9 cellular contexts compared by ENCODE assay signal in genomic region chr5:124659798-124660197, GRCh38.
DNase-seq lines count a peak whose midpoint lies in the region; ATAC-seq, FAIRE-seq and TF ChIP-seq lines count a peak whose summit lies in the region.
"Had no signal": no experiment of that assay in that cellular context is flagged by ENCODE, and none has a peak within 500 bp of the region (broad histone marks: within the 10 kb centered on the region; RNA-seq: fewer than 3 reads in every experiment).

No MANE protein-coding gene starts in this region.

- H3K4me1 ChIP-seq in pancreas = peaks cover 49 to 75% (median 73%) of the 10 kb centered on the region in 3 donors

- DNase-seq in DMS53 (lab: John Stamatoyannopoulos, UW) (peak; percentile 73), NCI-H345 treated with DMSO at 0.1 percent for 48 hours (lab: John Stamatoyannopoulos, UW; ENCODE audit: unreplicated experiment) (peak; percentile 23), choroid plexus epithelial cell (ENCODE audit: low read depth) (peak; percentile 47), pancreas (no peak), cortex of kidney (lab: John Stamatoyannopoulos, UW) (no peak), NCI-H774 (lab: John Stamatoyannopoulos, UW) (no peak)
- DNase-seq: SW 1271 had no signal

- H3K4me3 ChIP-seq in choroid plexus epithelial cell (ENCODE audit: low read depth, low read length) (no peak overlapping the region), pancreas (no peak overlapping the region)

- no peak for FAIRE-seq in pancreas (lab: Jason Lieb, UNC)

- H3K27ac ChIP-seq in pancreas = peak overlapping the region; percentile 41 to 85 (median 72)

- no peaks in the 10 kb centered on the region for H3K36me3 ChIP-seq in pancreas

- intact Hi-C loops in pancreas (cut with DNase I) = loop anchor here in 1 of 3 donors (10.0 kb wide), 1 partner anchor 75 kb away; no protein-coding TSS in a partner anchor

- no peaks in the 10 kb centered on the region for H3K27me3 ChIP-seq in pancreas

- no peaks in the 10 kb centered on the region for H3K9me3 ChIP-seq in pancreas

- ATAC-seq in pancreas = no peak
- ATAC-seq in HG03135 (IDR thresholded peaks at IDR 0.05; ENCODE audit: unreplicated experiment) = no peak
- no peak for ATAC-seq in HG03342 (IDR thresholded peaks at IDR 0.05; ENCODE audit: unreplicated experiment)

- TF ChIP-seq CTCF in choroid plexus epithelial cell (conservative IDR thresholded peaks at IDR 0.05; ENCODE audit: low read depth, low read length) (no peak), pancreas (IDR thresholded peaks at IDR 0.05) (no peak)

- WGBS in pancreas, 2 donors = 57 to 61% methylated on average over 4 of the region's 4 CpGs

Comparison
In these comparisons a context has a peak if more than half of its experiments do, and no peak if none do; other contexts are left out.
1. DNase-seq: peak in DMS53 (single experiment), NCI-H345 treated with DMSO at 0.1 percent for 48 hours (single experiment) and choroid plexus epithelial cell (single experiment); none in pancreas (0 of 6), cortex of kidney (single experiment) and NCI-H774 (single experiment).